1 cellular context compared by ENCODE assay signal in the genomic region with DNA sequence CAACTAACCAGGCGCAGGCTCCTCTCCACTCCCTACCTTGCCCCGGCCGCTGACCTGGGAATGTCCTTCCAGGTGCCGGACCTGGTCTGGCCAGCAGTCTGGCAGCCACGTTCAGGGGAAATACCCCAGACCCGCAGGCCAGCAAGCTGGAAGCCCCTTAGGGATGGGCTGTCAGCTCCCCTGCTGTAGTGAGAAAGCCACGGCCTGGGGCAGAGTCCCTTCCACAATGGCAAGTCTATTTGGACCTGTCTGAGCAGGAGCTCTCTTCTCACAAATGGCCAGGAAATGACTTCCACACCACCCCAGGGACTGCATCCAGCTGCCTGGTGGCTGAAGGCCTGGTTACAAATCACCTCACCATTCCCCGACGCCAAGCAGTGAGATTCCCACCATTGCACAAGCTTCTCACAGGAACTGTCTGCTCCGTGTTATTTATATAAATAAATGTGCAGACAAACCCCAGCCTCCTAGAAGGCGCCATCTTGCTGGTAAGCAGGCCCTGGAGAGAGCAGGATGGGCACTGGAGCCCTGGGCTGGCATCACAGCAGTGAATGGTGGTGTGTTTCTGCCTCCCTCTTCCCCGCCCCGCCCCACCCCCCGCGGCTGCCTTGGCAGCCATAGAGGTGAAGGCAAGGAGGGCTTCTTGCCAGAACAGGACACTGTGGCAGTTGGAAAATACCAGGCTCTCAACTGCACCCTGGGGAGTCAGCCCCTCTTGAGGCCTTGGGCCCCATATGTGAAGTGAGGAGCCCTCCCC.
TF ChIP-seq lines count a peak whose summit lies in the region.

No MANE protein-coding gene starts in this region.

TF ChIP-seq in K562, 482 proteins besides CTCF, POLR2A, EP300 and RAD21:
- peak in 1 of 3 experiments; percentile 47 for TF ChIP-seq YY1 (IDR thresholded peaks at IDR 0.05; ENCODE audit: borderline replicate concordance in 1 of 3, control insufficient read depth in 1 of 3, extremely low read depth in 1 of 3, insufficient read depth in 3 of 3, insufficient read length in 1 of 3, insufficient replicate concordance in 2 of 3, low read depth in 1 of 3, low read length in 2 of 3)
- TF ChIP-seq NFE2L1 (tag; IDR thresholded peaks at IDR 0.05; ENCODE audit: borderline replicate concordance, low read depth), result no peak
- TF ChIP-seq NCOA2 (IDR thresholded peaks at IDR 0.05; ENCODE audit: partially characterized antibody in 2 of 2), result no peak
- TF ChIP-seq, protein P1, sequence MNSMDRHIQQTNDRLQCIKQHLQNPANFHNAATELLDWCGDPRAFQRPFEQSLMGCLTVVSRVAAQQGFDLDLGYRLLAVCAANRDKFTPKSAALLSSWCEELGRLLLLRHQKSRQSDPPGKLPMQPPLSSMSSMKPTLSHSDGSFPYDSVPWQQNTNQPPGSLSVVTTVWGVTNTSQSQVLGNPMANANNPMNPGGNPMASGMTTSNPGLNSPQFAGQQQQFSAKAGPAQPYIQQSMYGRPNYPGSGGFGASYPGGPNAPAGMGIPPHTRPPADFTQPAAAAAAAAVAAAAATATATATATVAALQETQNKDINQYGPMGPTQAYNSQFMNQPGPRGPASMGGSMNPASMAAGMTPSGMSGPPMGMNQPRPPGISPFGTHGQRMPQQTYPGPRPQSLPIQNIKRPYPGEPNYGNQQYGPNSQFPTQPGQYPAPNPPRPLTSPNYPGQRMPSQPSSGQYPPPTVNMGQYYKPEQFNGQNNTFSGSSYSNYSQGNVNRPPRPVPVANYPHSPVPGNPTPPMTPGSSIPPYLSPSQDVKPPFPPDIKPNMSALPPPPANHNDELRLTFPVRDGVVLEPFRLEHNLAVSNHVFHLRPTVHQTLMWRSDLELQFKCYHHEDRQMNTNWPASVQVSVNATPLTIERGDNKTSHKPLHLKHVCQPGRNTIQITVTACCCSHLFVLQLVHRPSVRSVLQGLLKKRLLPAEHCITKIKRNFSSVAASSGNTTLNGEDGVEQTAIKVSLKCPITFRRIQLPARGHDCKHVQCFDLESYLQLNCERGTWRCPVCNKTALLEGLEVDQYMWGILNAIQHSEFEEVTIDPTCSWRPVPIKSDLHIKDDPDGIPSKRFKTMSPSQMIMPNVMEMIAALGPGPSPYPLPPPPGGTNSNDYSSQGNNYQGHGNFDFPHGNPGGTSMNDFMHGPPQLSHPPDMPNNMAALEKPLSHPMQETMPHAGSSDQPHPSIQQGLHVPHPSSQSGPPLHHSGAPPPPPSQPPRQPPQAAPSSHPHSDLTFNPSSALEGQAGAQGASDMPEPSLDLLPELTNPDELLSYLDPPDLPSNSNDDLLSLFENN (IDR thresholded peaks at IDR 0.05; ENCODE audit: low read depth in 2 of 2, low read length in 2 of 2), result no peak
- TF ChIP-seq, protein P2, sequence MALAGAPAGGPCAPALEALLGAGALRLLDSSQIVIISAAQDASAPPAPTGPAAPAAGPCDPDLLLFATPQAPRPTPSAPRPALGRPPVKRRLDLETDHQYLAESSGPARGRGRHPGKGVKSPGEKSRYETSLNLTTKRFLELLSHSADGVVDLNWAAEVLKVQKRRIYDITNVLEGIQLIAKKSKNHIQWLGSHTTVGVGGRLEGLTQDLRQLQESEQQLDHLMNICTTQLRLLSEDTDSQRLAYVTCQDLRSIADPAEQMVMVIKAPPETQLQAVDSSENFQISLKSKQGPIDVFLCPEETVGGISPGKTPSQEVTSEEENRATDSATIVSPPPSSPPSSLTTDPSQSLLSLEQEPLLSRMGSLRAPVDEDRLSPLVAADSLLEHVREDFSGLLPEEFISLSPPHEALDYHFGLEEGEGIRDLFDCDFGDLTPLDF (CRISPR knock-in tag; IDR thresholded peaks at IDR 0.05), result peak; percentile 23; the same call in 1 of the 2 replicates
- TF ChIP-seq, protein P3, sequence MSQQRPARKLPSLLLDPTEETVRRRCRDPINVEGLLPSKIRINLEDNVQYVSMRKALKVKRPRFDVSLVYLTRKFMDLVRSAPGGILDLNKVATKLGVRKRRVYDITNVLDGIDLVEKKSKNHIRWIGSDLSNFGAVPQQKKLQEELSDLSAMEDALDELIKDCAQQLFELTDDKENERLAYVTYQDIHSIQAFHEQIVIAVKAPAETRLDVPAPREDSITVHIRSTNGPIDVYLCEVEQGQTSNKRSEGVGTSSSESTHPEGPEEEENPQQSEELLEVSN (IDR thresholded peaks at IDR 0.05; ENCODE audit: borderline replicate concordance in 1 of 2, extremely low read depth in 1 of 2, insufficient read depth in 1 of 2, insufficient read length in 1 of 2, low read depth in 1 of 2, low read length in 1 of 2, poor library complexity in 1 of 2, severe bottlenecking in 1 of 2), result peak in 1 of 2 experiments; percentile 29
- no peak for TF ChIP-seq NCOA6 (IDR thresholded peaks at IDR 0.05)
